ENCODE assay signal across 8 cellular contexts in the genomic region with DNA sequence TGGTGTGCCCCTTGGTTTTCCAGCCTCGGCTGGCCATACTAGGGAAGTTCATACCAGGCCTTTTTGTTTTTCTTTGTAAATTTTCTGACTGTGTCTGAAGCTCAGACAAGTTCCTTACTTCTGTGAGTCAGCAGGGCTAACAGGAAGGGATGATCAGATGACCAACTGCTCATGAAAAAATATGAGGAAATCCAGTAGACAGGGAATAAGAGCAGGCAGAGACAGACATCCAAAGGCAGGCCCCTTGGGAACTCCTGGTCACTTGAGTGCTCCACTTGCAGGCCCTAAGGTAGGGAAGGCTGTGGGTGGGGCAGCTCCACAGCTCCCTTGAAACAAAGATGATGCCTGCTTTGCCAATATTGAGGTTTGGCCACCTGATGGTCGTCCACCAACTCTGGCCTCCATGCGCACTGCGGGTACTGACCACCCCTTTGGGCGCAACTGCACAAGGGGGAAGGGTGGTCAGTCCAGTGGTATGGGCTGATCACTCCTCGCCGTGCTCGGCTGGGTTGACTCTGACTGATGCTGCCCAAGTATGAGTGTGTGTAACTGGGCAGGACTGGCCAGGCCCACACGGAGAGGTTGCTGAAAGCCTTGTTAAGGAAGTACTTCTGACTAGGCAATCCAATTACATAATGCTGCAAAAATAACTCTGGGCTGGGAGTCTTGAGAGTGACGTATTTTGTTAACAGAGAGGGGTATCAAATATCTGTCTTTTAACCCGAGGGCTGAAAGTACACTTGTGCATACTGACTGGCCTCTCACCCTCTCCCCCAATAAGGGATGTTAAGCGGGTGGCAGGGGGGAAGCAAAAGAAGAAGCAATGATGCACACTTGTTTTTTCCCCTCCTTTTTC. TPM values are rescaled to one million over a fixed set of nuclear protein-coding genes. Genes with fewer than 3 reads are reported as not detected.
A peak's percentile ranks its signal among the peaks of the same experiment; 100 is the strongest.
DNase-seq lines count a peak whose midpoint lies in the region; ATAC-seq and TF ChIP-seq lines count a peak whose summit lies in the region.

No MANE protein-coding gene starts in this region.

- H3K9ac ChIP-seq in parathyroid adenoma: no peak overlapping the region

- H3K4me1 ChIP-seq in Peyer's patch (peaks cover 0 to 57% (median 5%) of the 10 kb centered on the region in 4 donors), parathyroid adenoma (peaks cover 30% of the 10 kb centered on the region)

- TF ChIP-seq CTCF in Peyer's patch (IDR thresholded peaks at IDR 0.05) (no peak), fibroblast of mammary gland (conservative IDR thresholded peaks at IDR 0.05; ENCODE audit: control insufficient read depth, insufficient read depth, low read depth, low read length) (no peak), parathyroid adenoma (IDR thresholded peaks at IDR 0.05) (no peak)

- H3K27me3 ChIP-seq in Peyer's patch (peaks cover 0 to 22% of the 10 kb centered on the region in 2 donors), parathyroid adenoma (ENCODE audit: control insufficient read depth, insufficient read depth, low read length) (peaks cover 6% of the 10 kb centered on the region)

- H2AFZ ChIP-seq in parathyroid adenoma: peak overlapping the region; percentile 43

- no peaks in the 10 kb centered on the region for H3K9me3 ChIP-seq in Peyer's patch
- H3K9me3 ChIP-seq in parathyroid adenoma (ENCODE audit: control insufficient read depth, low read length): no peaks in the 10 kb centered on the region

- DNase-seq in GOT3 (lab: John Stamatoyannopoulos, UW): peak; percentile 37
- DNase-seq in Peyer's patch: peak in 1 of 3 donors; percentile 53
- DNase-seq in fibroblast of mammary gland (ENCODE audit: low read depth): peak; percentile 93
- no peak for DNase-seq in activated naive CD4-positive, alpha-beta T cell treated with anti-CD3 and anti-CD28 coated beads, Interleukin-2, amount 50 U/mL, for 16 hours
- DNase-seq in stimulated activated CD4-positive, alpha-beta T cell treated with anti-CD3 and anti-CD28 coated beads, Interleukin-4, amount 100 ng/mL, for 1 hour: no peak

- H3K36me3 ChIP-seq in Peyer's patch (no peaks in the 10 kb centered on the region), parathyroid adenoma (ENCODE audit: control insufficient read depth, insufficient read depth, low read length) (no peaks in the 10 kb centered on the region)

- ATAC-seq in HG03045 (IDR thresholded peaks at IDR 0.05; ENCODE audit: unreplicated experiment) (no peak), GM18511 (IDR thresholded peaks at IDR 0.05; ENCODE audit: unreplicated experiment) (no peak)

- TF ChIP-seq POLR2A in Peyer's patch (IDR thresholded peaks at IDR 0.05): no peak

- H3K79me2 ChIP-seq in parathyroid adenoma: no peaks in the 10 kb centered on the region

- peak overlapping the region; percentile 13 for H3K4me2 ChIP-seq in parathyroid adenoma (ENCODE audit: low read length)

- H3K27ac ChIP-seq in Peyer's patch (peak overlapping the region in 3 of 4 donors; percentile 40 to 84 (median 74)), parathyroid adenoma (peak overlapping the region; percentile 75)

- no peak overlapping the region for H3K4me3 ChIP-seq in Peyer's patch
- H3K4me3 ChIP-seq in fibroblast of mammary gland (ENCODE audit: control insufficient read depth, low read depth, low read length): no peak overlapping the region
- H3K4me3 ChIP-seq in parathyroid adenoma (ENCODE audit: low read depth, low read length): no peak overlapping the region

RNA-seq across cellular contexts. Expression of a gene that starts 20.8 kb away (rescaled TPM):
- total RNA-seq in Peyer's patch: 10 to 100 TPM in 3 of 4 donors, 1 to 10 TPM in 1; 6.3 to 39.6 (median 14.6) TPM

Comparison
In these comparisons a context has a peak if more than half of its experiments do, and no peak if none do; other contexts are left out.
1. DNase-seq: peak in GOT3 (single experiment) and fibroblast of mammary gland (single experiment); none in activated naive CD4-positive, alpha-beta T cell treated with anti-CD3 and anti-CD28 coated beads, Interleukin-2, amount 50 U/mL, for 16 hours (single experiment) and stimulated activated CD4-positive, alpha-beta T cell treated with anti-CD3 and anti-CD28 coated beads, Interleukin-4, amount 100 ng/mL, for 1 hour (single experiment).